In the genomic region with DNA sequence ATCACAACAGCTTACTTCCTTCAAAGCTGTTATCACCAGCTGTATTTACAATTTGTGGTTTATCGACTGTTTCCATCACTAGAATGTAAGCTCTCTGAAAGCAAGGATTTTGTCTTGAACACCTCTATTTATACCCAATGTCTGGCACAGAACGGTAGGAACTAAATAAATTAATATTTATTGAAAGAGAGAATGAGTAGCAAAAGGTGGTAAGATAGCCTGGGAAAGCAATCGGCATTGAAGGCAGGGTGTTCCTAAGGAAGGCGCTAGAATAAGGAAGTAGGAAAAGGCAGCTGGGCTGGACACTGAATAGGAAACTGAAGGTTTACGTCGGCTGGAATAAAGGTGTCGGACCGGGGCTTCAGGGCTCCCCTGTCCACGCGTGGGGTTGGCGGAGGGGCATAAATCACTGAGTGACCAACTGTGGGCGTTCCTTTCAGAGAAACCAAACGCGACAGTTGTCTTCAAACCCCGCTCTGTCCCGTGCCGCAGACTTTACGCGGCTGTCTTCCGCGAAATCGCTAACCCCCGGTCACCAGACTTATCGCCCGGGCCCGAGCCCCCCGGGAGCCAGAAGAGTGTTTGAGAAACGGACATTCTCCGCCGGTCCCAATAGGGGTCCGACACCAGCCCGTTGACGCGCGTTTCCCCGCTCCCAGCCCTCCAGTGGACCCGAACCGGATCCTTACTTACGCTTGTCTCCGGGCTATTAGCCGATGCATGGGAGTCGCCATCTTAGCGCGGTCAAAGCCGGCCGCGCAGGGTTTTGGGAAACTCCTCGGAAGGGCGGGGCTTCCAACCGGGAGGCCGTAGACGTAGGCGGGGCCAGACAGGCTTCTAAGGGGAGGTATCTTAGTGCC, we compare ENCODE assay signal across 8 cellular contexts. TPM values are rescaled to one million over a fixed set of nuclear protein-coding genes. Genes with fewer than 3 reads are reported as not detected.
A peak's percentile ranks its signal among the peaks of the same experiment; 100 is the strongest.
DNase-seq lines count a peak whose midpoint lies in the region; ATAC-seq, FAIRE-seq and TF ChIP-seq lines count a peak whose summit lies in the region.

A gene (minus strand): TSS at position 746 of the 860 bp plus-strand sequence. CDS start 12 bp downstream, at position 734.

- intact Hi-C loops in Right ventricle myocardium superior (cut with DNase I) (no loop called here), pancreas (cut with DNase I) (no loop called here), thyroid gland (cut with DNase I) (loop anchor here (10.0 kb wide), 1 partner anchor 61 kb away; a partner anchor contains a TSS)

- ATAC-seq in HG02763 (IDR thresholded peaks at IDR 0.05; ENCODE audit: unreplicated experiment) (peak; percentile 96), Right ventricle myocardium superior (ENCODE audit: poor library complexity) (peak; percentile 100), pancreas (peak; percentile 98 to 100 (median 98))

- H3K4me3 ChIP-seq in GM12875 (ENCODE audit: low read depth, low read length) (peak within 1 kb of the TSS; percentile 81), pancreas (peak within 1 kb of the TSS; percentile 67 to 90 (median 74)), thyroid gland (replicated peaks in 1 of 3) (peak within 1 kb of the TSS; percentile 31 to 83 (median 52))

- H3K4me1 ChIP-seq in pancreas: peaks cover 2 to 15% (median 8%) of the 10 kb centered on the region in 3 donors
- H3K4me1 ChIP-seq in thyroid gland: peaks cover 3 to 5% of the 10 kb centered on the region in 2 donors

- FAIRE-seq in pancreas (lab: Jason Lieb, UNC): no peak

- peak in 1 of 2 donors; percentile 82 for TF ChIP-seq POLR2A in thyroid gland (IDR thresholded peaks at IDR 0.05)

- no peaks in the 10 kb centered on the region for H3K9me3 ChIP-seq in pancreas
- no peaks in the 10 kb centered on the region for H3K9me3 ChIP-seq in thyroid gland

- TF ChIP-seq CTCF in GM12875 (IDR thresholded peaks at IDR 0.05; ENCODE audit: borderline replicate concordance, insufficient read depth, low read depth, low read length) (no peak), pancreas (IDR thresholded peaks at IDR 0.05) (no peak), thyroid gland (IDR thresholded peaks at IDR 0.05) (no peak)

- DNase-seq in NCI-H1417 treated with DMSO at 0.1 percent for 48 hours (lab: John Stamatoyannopoulos, UW) (peak; percentile 53), SW 1271 (lab: John Stamatoyannopoulos, UW) (peak; percentile 93 to 96), Right ventricle myocardium superior (peak; percentile 96), pancreas (peak; percentile 84 to 94 (median 90)), thyroid gland (peak; percentile 89 to 90)
- DNase-seq in activated naive CD8-positive, alpha-beta T cell treated with anti-CD3 and anti-CD28 coated beads, Interleukin-2, amount 50 U/mL, for 16 hours (ENCODE audit: low read depth, low spot score): peak; percentile 88

- H3K27me3 ChIP-seq in pancreas: no peaks in the 10 kb centered on the region
- no peaks in the 10 kb centered on the region for H3K27me3 ChIP-seq in thyroid gland

- H3K36me3 ChIP-seq in pancreas (no peaks in the 10 kb centered on the region), thyroid gland (no peaks in the 10 kb centered on the region)

- H3K27ac ChIP-seq in pancreas (peak within 1 kb of the TSS; percentile 83 to 93 (median 88)), thyroid gland (peak within 1 kb of the TSS; percentile 15 to 95 (median 87))

- 0 to 1% methylated on average over 53 of the region's 53 CpGs for WGBS in pancreas, 2 donors
- WGBS in thyroid gland, 2 donors: 2% methylated on average over 25 to 28 of the region's 53 CpGs

RNA-seq across cellular contexts. Expression of the gene that starts here (rescaled TPM):
- total RNA-seq in Right ventricle myocardium superior: 14.7 TPM
- 10 to 100 TPM in 2 of 6 donors, 1 to 10 TPM in 4; 4.8 to 12.5 (median 7.5) TPM for total RNA-seq in pancreas
- polyA plus RNA-seq in pancreas: 10 to 100 TPM; 12.6 to 13.3 TPM
- total RNA-seq in thyroid gland: 10 to 100 TPM; 24.7 to 43.4 (median 30.7) TPM

Comparison
In these comparisons a context has a peak if more than half of its experiments do, and no peak if none do; other contexts are left out.
1. Peak in every context shown above with its lines: DNase-seq, ATAC-seq, H3K4me3 ChIP-seq and H3K27ac ChIP-seq.